ENCODE assay signal across 25 cellular contexts in genomic region chr6:87378947-87379346, GRCh38. TPM values are rescaled to one million over a fixed set of nuclear protein-coding genes. Genes with fewer than 3 reads are reported as not detected.
DNase-seq lines count a peak whose midpoint lies in the region; ATAC-seq and TF ChIP-seq lines count a peak whose summit lies in the region.
"Had no signal": no experiment of that assay in that cellular context is flagged by ENCODE, and none has a peak within 500 bp of the region (broad histone marks: within the 10 kb centered on the region; RNA-seq: fewer than 3 reads in every experiment).

No MANE protein-coding gene starts in this region.

- POLR2A ChIA-PET in Caco-2 (lab: Charles Lee), result no interaction called here

- TF ChIP-seq CTCF in Caco-2 (IDR thresholded peaks at IDR 0.05; ENCODE audit: insufficient read depth in 1 of 2, low read depth in 1 of 2, low read length in 1 of 2, severe bottlenecking in 1 of 2, unreplicated experiment in 1 of 2), result no peak

- intact Hi-C loops in Caco-2 (cut with micrococcal nuclease; ENCODE audit: unreplicated experiment), result no loop called here

- H3K27ac Mint-ChIP-seq in IgD-negative memory B cell (peak overlapping the region; percentile 3 to 80 (median 13)), naive B cell (peak overlapping the region; percentile 14 to 82 (median 51)), Caco-2 (ENCODE audit: unreplicated experiment) (no peak overlapping the region)
- H3K27ac Mint-ChIP-seq: nephron, T-helper 17 cell had no signal

- no peak overlapping the region for H3K4me3 ChIP-seq in Caco-2 (ENCODE audit: low read depth, low read length)
- H3K4me3 ChIP-seq: psoas muscle, tibial nerve had no signal

- no peaks in the 10 kb centered on the region for H3K36me3 ChIP-seq in Caco-2 (ENCODE audit: control insufficient read depth, insufficient read depth, low read length)

- no peaks in the 10 kb centered on the region for H3K27me3 Mint-ChIP-seq in IgD-negative memory B cell
- H3K27me3 Mint-ChIP-seq in naive B cell, result no peaks in the 10 kb centered on the region
- H3K27me3 Mint-ChIP-seq in Caco-2 (ENCODE audit: insufficient read depth, unreplicated experiment), result no peaks in the 10 kb centered on the region
- H3K27me3 Mint-ChIP-seq: T-helper 17 cell had no signal

- no peaks in the 10 kb centered on the region for H3K27me3 ChIP-seq in Caco-2 (replicated peaks; ENCODE audit: control insufficient read depth, insufficient read depth, low read length)
- H3K27me3 ChIP-seq: tibial nerve had no signal

- peaks cover 11 to 15% (median 12%) of the 10 kb centered on the region in 3 donors for H3K4me1 Mint-ChIP-seq in IgD-negative memory B cell
- H3K4me1 Mint-ChIP-seq in naive B cell, result peaks cover 11 to 12% (median 12%) of the 10 kb centered on the region in 3 donors
- H3K4me1 Mint-ChIP-seq in Caco-2 (ENCODE audit: low read depth, unreplicated experiment), result no peaks in the 10 kb centered on the region
- H3K4me1 Mint-ChIP-seq: nephron had no signal

- H3K9me3 Mint-ChIP-seq in IgD-negative memory B cell (no peaks in the 10 kb centered on the region), naive B cell (no peaks in the 10 kb centered on the region), Caco-2 (ENCODE audit: unreplicated experiment) (no peaks in the 10 kb centered on the region)
- H3K9me3 Mint-ChIP-seq: nephron had no signal

- H3K4me3 Mint-ChIP-seq in IgD-negative memory B cell, result peak overlapping the region in 3 of 4 donors; percentile 44 to 87 (median 81)
- H3K4me3 Mint-ChIP-seq in naive B cell, result peak overlapping the region in 6 of 8 donors; percentile 5 to 84 (median 49)
- no peak overlapping the region for H3K4me3 Mint-ChIP-seq in Caco-2 (ENCODE audit: unreplicated experiment)
- H3K4me3 Mint-ChIP-seq: nephron, T-helper 17 cell had no signal

- no peak overlapping the region for H3K27ac ChIP-seq in caudate nucleus (ENCODE audit: low read depth, low read length)
- H3K27ac ChIP-seq: psoas muscle, tibial nerve had no signal

- CTCF ChIA-PET in Caco-2 (lab: Charles Lee), result no interaction called here

- peak; percentile 47 for ATAC-seq in GM18858 (IDR thresholded peaks at IDR 0.05; ENCODE audit: unreplicated experiment)
- ATAC-seq in GM21423 (IDR thresholded peaks at IDR 0.05; ENCODE audit: unreplicated experiment), result peak; percentile 57
- peak; percentile 50 to 58 for ATAC-seq in naive B cell (ENCODE audit: low read depth in 2 of 2)
- ATAC-seq: psoas muscle, T-helper 17 cell had no signal

- H3K4me1 ChIP-seq in Caco-2, result no peaks in the 10 kb centered on the region
- H3K4me1 ChIP-seq: psoas muscle, tibial nerve had no signal

- BruUV-seq in Caco-2 (replicated peaks; lab: Mats Ljungman, UMichigan), result no TSS peak

- peaks cover 2% of the 10 kb centered on the region for H3K36me3 Mint-ChIP-seq in IgD-negative memory B cell
- no peaks in the 10 kb centered on the region for H3K36me3 Mint-ChIP-seq in naive B cell
- H3K36me3 Mint-ChIP-seq in Caco-2 (ENCODE audit: insufficient read depth, unreplicated experiment), result no peaks in the 10 kb centered on the region

- H3K9me3 ChIP-seq in Caco-2, result no peaks in the 10 kb centered on the region
- H3K9me3 ChIP-seq: psoas muscle, tibial nerve had no signal

- DNase-seq in naive B cell, result peak; percentile 6
- no peak for DNase-seq in Caco-2
- DNase-seq in amniotic stem cell (lab: John Stamatoyannopoulos, UW), result no peak
- DNase-seq in caudate nucleus (lab: John Stamatoyannopoulos, UW), result no peak
- DNase-seq: activated CD4-positive, CD25-positive, alpha-beta regulatory T cell; activated gamma-delta T cell treated with Interleukin-2 at 50 U/mL for 16 hours; amygdala; cerebellar nuclear complex; DMS153; effector memory CD4-positive, alpha-beta T cell; GOT3; hypothalamus; kidney; NCI-H1436 treated with DMSO at 0.1 percent for 48 hours; NCI-H226; psoas muscle; Right ventricle myocardium superior; T-helper 17 cell had no signal

RNA-seq across cellular contexts. Expression of gene CFAP206, which starts 28.8 kb away (rescaled TPM):
- not detected for polyA plus RNA-seq in IgD-negative memory B cell
- not detected for polyA plus RNA-seq in naive B cell (ENCODE audit: low read depth in 6 of 6)
- total RNA-seq in Caco-2 (2022), result 0.23 TPM in 1 of 2 replicates, not detected in the other
- total RNA-seq: HT1080, psoas muscle, Right ventricle myocardium superior, tibial nerve had no signal

RNA-seq across cellular contexts. Expression of gene C6orf163, which starts 34.3 kb away (rescaled TPM):
- polyA plus RNA-seq in IgD-negative memory B cell (0.56 TPM), naive B cell (ENCODE audit: low read depth in 6 of 6) (1 to 10 TPM in 1 of 6 donors, under 1 TPM in 4, not detected in 1; 0.24 to 1.1 (median 0.71) TPM)
- total RNA-seq in Caco-2 (2022), result 2.3 and 3.3 TPM in 2 replicates

RNA-seq across cellular contexts. Expression of gene GJB7, which starts 49.9 kb away (rescaled TPM):
- not detected for polyA plus RNA-seq in IgD-negative memory B cell
- polyA plus RNA-seq in naive B cell (ENCODE audit: low read depth in 6 of 6), result under 1 TPM in 3 of 6 donors, not detected in 3; 0.38 to 0.57 (median 0.48) TPM
- total RNA-seq in Caco-2 (2022), result 4.3 and 5.0 TPM in 2 replicates
- total RNA-seq: HT1080, kidney, psoas muscle, Right ventricle myocardium superior, T-helper 17 cell, tibial nerve had no signal
- polyA plus RNA-seq: BJ, psoas muscle had no signal

RNA-seq across cellular contexts. Expression of gene SMIM8, which starts 56.6 kb away (rescaled TPM):
- polyA plus RNA-seq in IgD-negative memory B cell, result 10.4 TPM
- polyA plus RNA-seq in naive B cell (ENCODE audit: low read depth in 6 of 6), result 10 to 100 TPM; 13.2 to 19.9 (median 16.8) TPM
- total RNA-seq in Caco-2 (2022), result 8.5 and 8.7 TPM in 2 replicates
